Comparison of ENCODE assay signal across 20 cellular contexts in genomic region chr20:58630063-58630462, GRCh38. TPM values are rescaled to one million over a fixed set of nuclear protein-coding genes. Genes with fewer than 3 reads are reported as not detected.
A peak's percentile ranks its signal among the peaks of the same experiment; 100 is the strongest.
DNase-seq lines count a peak whose midpoint lies in the region; ATAC-seq, FAIRE-seq and TF ChIP-seq lines count a peak whose summit lies in the region.
"Had no signal": no experiment of that assay in that cellular context is flagged by ENCODE, and none has a peak within 500 bp of the region (broad histone marks: within the 10 kb centered on the region; RNA-seq: fewer than 3 reads in every experiment).

No MANE protein-coding gene starts in this region.

- H3K27me3 ChIP-seq in osteoblast (ENCODE audit: insufficient read depth, low read length) (no peaks in the 10 kb centered on the region), WERI-Rb-1 (ENCODE audit: insufficient read depth, low read depth, severe bottlenecking) (no peaks in the 10 kb centered on the region)
- H3K27me3 ChIP-seq: dorsolateral prefrontal cortex had no signal

- peak overlapping the region; percentile 50 for H3K4me2 ChIP-seq in osteoblast (ENCODE audit: insufficient read depth, low read length)

- peaks cover 30% of the 10 kb centered on the region for H3K4me1 ChIP-seq in osteoblast (ENCODE audit: insufficient read depth, low read length)
- H3K4me1 ChIP-seq: HAP-1 had no signal

- peak; percentile 82 for DNase-seq in EL
- DNase-seq in RCC 7860 (ENCODE audit: low spot score) = peak; percentile 90
- DNase-seq in dermis blood vessel endothelial cell = peak; percentile 71
- peak; percentile 95 for DNase-seq in osteoblast (ENCODE audit: insufficient read length, low spot score, missing footprints)
- no peak for DNase-seq in iPS-NIHi7 (ENCODE audit: extremely low spot score)
- DNase-seq in DMS 273 (lab: John Stamatoyannopoulos, UW; ENCODE audit: unreplicated experiment) = no peak
- no peak for DNase-seq in WERI-Rb-1
- DNase-seq: activated B cell treated with CpG ODN at 0.5 μM for 24 hours; activated CD8-positive, alpha-beta memory T cell treated with anti-CD3 and anti-CD28 coated beads, Interleukin-2, amount 50 U/mL, for 48 hours; activated naive CD8-positive, alpha-beta T cell treated with anti-CD3 and anti-CD28 coated beads, Interleukin-2, amount 10 ng/mL, durations not matched to agents 7 days and 5 days; CD4-positive, CD25-positive, alpha-beta regulatory T cell; dorsolateral prefrontal cortex; left colon; naive thymus-derived CD4-positive, alpha-beta T cell; NCI-H1436; NCI-H526; Right ventricle myocardium superior; stimulated activated naive CD8-positive, alpha-beta T cell treated with anti-CD3 and anti-CD28 coated beads, Interleukin-15, Interleukin-2, amounts not matched to agents 100 U/mL and 50 U/mL, for 24 hours had no signal

- FAIRE-seq in RCC 7860 (lab: Jason Lieb, UNC) = peak; percentile 93

- TF ChIP-seq CTCF in osteoblast (IDR thresholded peaks at IDR 0.05; ENCODE audit: extremely low read depth, low read depth, low read length) (no peak), WERI-Rb-1 (IDR thresholded peaks at IDR 0.05; ENCODE audit: low read depth, low read length) (no peak)

- H3K36me3 ChIP-seq in osteoblast (ENCODE audit: insufficient read depth, low read length) (peaks cover 12% of the 10 kb centered on the region), WERI-Rb-1 (no peaks in the 10 kb centered on the region)
- H3K36me3 ChIP-seq: HAP-1 had no signal

- H2AFZ ChIP-seq in osteoblast (ENCODE audit: low read length) = peak overlapping the region; percentile 11

- no peaks in the 10 kb centered on the region for H4K20me1 ChIP-seq in osteoblast (ENCODE audit: insufficient read depth, low read length)

- H3K27ac ChIP-seq in osteoblast (ENCODE audit: low read depth, low read length) (peak overlapping the region; percentile 47), WERI-Rb-1 (no peak overlapping the region)
- H3K27ac ChIP-seq: dorsolateral prefrontal cortex had no signal

- no peak for ATAC-seq in HG03469 (IDR thresholded peaks at IDR 0.05; ENCODE audit: unreplicated experiment)
- ATAC-seq: left colon; naive thymus-derived CD4-positive, alpha-beta T cell; stimulated activated naive CD8-positive, alpha-beta T cell treated with anti-CD3 and anti-CD28 coated beads, Interleukin-15, Interleukin-2, amounts not matched to agents 100 U/mL and 50 U/mL, for 24 hours had no signal

- H3K9me3 ChIP-seq in osteoblast (ENCODE audit: low read depth, low read length) (no peaks in the 10 kb centered on the region), WERI-Rb-1 (ENCODE audit: severe bottlenecking) (no peaks in the 10 kb centered on the region)
- H3K9me3 ChIP-seq: HAP-1 had no signal

- H3K79me2 ChIP-seq in osteoblast (ENCODE audit: insufficient read depth, low read length) = no peaks in the 10 kb centered on the region

- H3K4me3 ChIP-seq in osteoblast (ENCODE audit: insufficient read depth, low read length) (no peak overlapping the region), WERI-Rb-1 (ENCODE audit: low read depth, low read length) (no peak overlapping the region)
- H3K4me3 ChIP-seq: dorsolateral prefrontal cortex, HAP-1 had no signal

RNA-seq across cellular contexts. Expression of gene STX16, which starts 21.0 kb away (rescaled TPM):
- 36.4 and 53.5 TPM in 2 replicates for total RNA-seq in dermis blood vessel endothelial cell
- total RNA-seq in osteoblast = 24.2 and 28.6 TPM in 2 replicates

Comparison
In these comparisons a context has a peak if more than half of its experiments do, and no peak if none do; other contexts are left out.
1. DNase-seq: peak in EL (single experiment), RCC 7860 (single experiment), dermis blood vessel endothelial cell (single experiment) and osteoblast (single experiment); none in iPS-NIHi7 (single experiment), DMS 273 (single experiment) and WERI-Rb-1 (single experiment).